In genomic region chr18:79070486-79070885, GRCh38 we compare ENCODE assay signal across 8 cellular contexts. TPM values are rescaled to one million over a fixed set of nuclear protein-coding genes. Genes with fewer than 3 reads are reported as not detected.
A peak's percentile ranks its signal among the peaks of the same experiment; 100 is the strongest.
DNase-seq lines count a peak whose midpoint lies in the region; ATAC-seq, FAIRE-seq and TF ChIP-seq lines count a peak whose summit lies in the region.
"Had no signal": no experiment of that assay in that cellular context is flagged by ENCODE, and none has a peak within 500 bp of the region (broad histone marks: within the 10 kb centered on the region; RNA-seq: fewer than 3 reads in every experiment).

No MANE protein-coding gene starts in this region.

- intact Hi-C loops in PC-3 (cut with micrococcal nuclease) (loop anchor here (1.0 kb wide), 1 partner anchor 176 kb away; no protein-coding TSS in a partner anchor), esophagus muscularis mucosa (cut with DNase I) (no loop called here), gastrocnemius medialis (cut with DNase I; ENCODE audit: low total_unique reads) (no loop called here)

- H3K9me3 ChIP-seq in PC-3 (ENCODE audit: low read length) (no peaks in the 10 kb centered on the region), esophagus muscularis mucosa (no peaks in the 10 kb centered on the region), gastrocnemius medialis (no peaks in the 10 kb centered on the region)
- H3K9me3 ChIP-seq: tibial nerve had no signal

- in situ Hi-C loops in gastrocnemius medialis (cut with MboI; ENCODE audit: low sequenced_read_pairs in 4 of 4): no loop called here

- peak overlapping the region; percentile 85 for H3K4me2 ChIP-seq in PC-3 (ENCODE audit: low read length)

- H3K36me3 ChIP-seq in H7 (replicated peaks; ENCODE audit: control insufficient read depth, insufficient read depth, low read length) (no peaks in the 10 kb centered on the region), PC-3 (ENCODE audit: low read depth, low read length) (no peaks in the 10 kb centered on the region), esophagus muscularis mucosa (no peaks in the 10 kb centered on the region), gastrocnemius medialis (no peaks in the 10 kb centered on the region)

- no peak for TF ChIP-seq EP300 in esophagus muscularis mucosa (IDR thresholded peaks at IDR 0.05)

- no peak for FAIRE-seq in GM12891 (lab: Jason Lieb, UNC)

- DNase-seq in H7: no peak
- DNase-seq in PC-3: peak; percentile 9
- no peak for DNase-seq in esophagus muscularis mucosa (ENCODE audit: extremely low spot score)
- no peak for DNase-seq in gastrocnemius medialis
- no peak for DNase-seq in foreskin melanocyte
- DNase-seq in GM12891 (ENCODE audit: insufficient read length, low spot score): no peak

- H3K27ac ChIP-seq in PC-3 (ENCODE audit: low read length) (no peak overlapping the region), esophagus muscularis mucosa (replicated peaks in 1 of 4) (no peak overlapping the region), gastrocnemius medialis (peak overlapping the region in 2 of 4 donors; percentile 90 to 95)

- POLR2A ChIA-PET in PC-3 (lab: Charles Lee; ENCODE audit: unreplicated experiment): no interaction called here

- H4K20me1 ChIP-seq in PC-3 (ENCODE audit: low read length): 0 out of 2 replicates have a peak, but pooled peaks cover under 1% of the 10 kb centered on the region

- peak overlapping the region; percentile 93 for H3K9ac ChIP-seq in PC-3 (ENCODE audit: low read length)

- WGBS in esophagus muscularis mucosa: 90% methylated on average over 3 of the region's 3 CpGs

- H3K79me2 ChIP-seq in PC-3 (ENCODE audit: low read length): peaks cover 46% of the 10 kb centered on the region

- peak overlapping the region; percentile 84; the same call in 1 of the 2 replicates for H2AFZ ChIP-seq in PC-3 (ENCODE audit: low read length)

- no peaks in the 10 kb centered on the region for H3K9me2 ChIP-seq in PC-3 (replicated peaks; ENCODE audit: low read length)

- TF ChIP-seq CTCF in PC-3 (conservative IDR thresholded peaks at IDR 0.05; ENCODE audit: low read depth, low read length) (no peak), esophagus muscularis mucosa (IDR thresholded peaks at IDR 0.05) (no peak), gastrocnemius medialis (IDR thresholded peaks at IDR 0.05 in 4 of 5, conservative IDR thresholded peaks at IDR 0.05 in 1 of 5) (no peak)

- no TSS peak for BruUV-seq in PC-3 (replicated peaks; lab: Mats Ljungman, UMichigan)

- H3K4me1 ChIP-seq in PC-3 (ENCODE audit: insufficient read depth, low read length): peaks cover 10% of the 10 kb centered on the region
- peaks cover 11 to 47% (median 26%) of the 10 kb centered on the region in 4 donors for H3K4me1 ChIP-seq in esophagus muscularis mucosa
- H3K4me1 ChIP-seq in gastrocnemius medialis: peaks cover 20% of the 10 kb centered on the region in 2 donors

- CTCF ChIA-PET in PC-3 (lab: Charles Lee): no interaction called here

- H3K27me3 ChIP-seq in H7 (ENCODE audit: control insufficient read depth, insufficient read depth, low read length) (no peaks in the 10 kb centered on the region; the same call in 1 of the 2 replicates), PC-3 (ENCODE audit: low read length) (no peaks in the 10 kb centered on the region), esophagus muscularis mucosa (no peaks in the 10 kb centered on the region), gastrocnemius medialis (no peaks in the 10 kb centered on the region)
- H3K27me3 ChIP-seq: tibial nerve had no signal

- no peak for ATAC-seq in PC-3
- ATAC-seq in gastrocnemius medialis: no peak
- ATAC-seq in HG02938 (IDR thresholded peaks at IDR 0.05; ENCODE audit: unreplicated experiment): no peak

- H3K4me3 ChIP-seq in H7 (ENCODE audit: insufficient read depth, low read depth, low read length): peak overlapping the region; percentile 79; the same call in 1 of the 2 replicates
- peak overlapping the region; percentile 87 for H3K4me3 ChIP-seq in PC-3 (ENCODE audit: low read length)
- H3K4me3 ChIP-seq in esophagus muscularis mucosa: peak overlapping the region; percentile 90 to 100 (median 94)
- peak overlapping the region; percentile 62 to 89 (median 80) for H3K4me3 ChIP-seq in gastrocnemius medialis

- no peaks in the 10 kb centered on the region for H3F3A ChIP-seq in PC-3 (ENCODE audit: low read length, unreplicated experiment)

- TF ChIP-seq POLR2A in esophagus muscularis mucosa (IDR thresholded peaks at IDR 0.05; ENCODE audit: low read depth) (no peak), gastrocnemius medialis (IDR thresholded peaks at IDR 0.05) (no peak), GM12891 (IDR thresholded peaks at IDR 0.05; ENCODE audit: low read depth, low read length) (no peak)

TF ChIP-seq in GM12891, 5 proteins besides CTCF, POLR2A, EP300 and RAD21:
- no peak for TF ChIP-seq TAF1 (IDR thresholded peaks at IDR 0.05; ENCODE audit: low read depth, low read length)
- TF ChIP-seq SPI1 (IDR thresholded peaks at IDR 0.05; ENCODE audit: low read depth, low read length): no peak
- no peak for TF ChIP-seq PAX5 (IDR thresholded peaks at IDR 0.05; ENCODE audit: insufficient read depth, low read length, severe bottlenecking)
- no peak for TF ChIP-seq POU2F2 (IDR thresholded peaks at IDR 0.05; ENCODE audit: low read depth, low read length)
- no peak for TF ChIP-seq POLR2AphosphoS5 (IDR thresholded peaks at IDR 0.05; ENCODE audit: low read depth, low read length)

RNA-seq across cellular contexts. Expression of gene ATP9B, which starts 1.3 kb away (rescaled TPM):
- total RNA-seq in H7 (2014; rRNA removed; shearing (Covaris generic)): 8.0 and 10.1 TPM in 2 replicates
- total RNA-seq in PC-3 (2014; rRNA removed): 15.6 and 16.0 TPM in 2 replicates
- total RNA-seq in esophagus muscularis mucosa: 10 to 100 TPM; 26.0 to 37.4 (median 30.5) TPM
- 10 to 100 TPM in 3 of 4 donors, 1 to 10 TPM in 1; 9.9 to 33.6 (median 18.6) TPM for total RNA-seq in gastrocnemius medialis
- polyA plus RNA-seq in GM12891 (2012; ENCODE audit: low read depth, missing spikeins): 7.3 TPM
